In the genomic region with DNA sequence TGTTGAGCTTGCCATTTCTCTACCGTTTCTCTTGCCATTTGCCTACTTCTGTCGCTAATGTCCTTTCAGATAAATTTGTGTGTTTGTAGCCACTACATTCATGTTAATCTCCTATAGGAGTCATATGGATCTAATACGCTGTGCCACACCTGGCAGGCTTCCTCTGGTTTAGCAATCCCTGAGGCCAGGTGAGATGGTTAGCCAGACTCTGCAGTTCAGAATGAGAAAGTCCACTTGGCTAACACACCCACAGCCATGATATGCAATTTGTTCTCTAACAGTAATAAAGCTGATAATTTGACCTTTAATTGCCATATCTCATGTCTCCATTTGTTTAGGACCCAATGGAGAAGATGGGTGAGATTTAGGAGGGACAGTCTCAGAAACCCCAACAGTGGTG, we compare ENCODE assay signal across 20 cellular contexts.
DNase-seq lines count a peak whose midpoint lies in the region; ATAC-seq, FAIRE-seq and TF ChIP-seq lines count a peak whose summit lies in the region.
"Had no signal": no experiment of that assay in that cellular context is flagged by ENCODE, and none has a peak within 500 bp of the region (broad histone marks: within the 10 kb centered on the region; RNA-seq: fewer than 3 reads in every experiment).

No MANE protein-coding gene starts in this region.

- no peak overlapping the region for H3K4me3 ChIP-seq in liver (ENCODE audit: low read depth in 1 of 3, low read length in 3 of 3)
- H3K4me3 ChIP-seq in HepG2 (replicated peaks in 1 of 3; ENCODE audit: insufficient read depth in 1 of 3, low read depth in 2 of 3, low read length in 3 of 3): no peak overlapping the region
- no peak overlapping the region for H3K4me3 ChIP-seq in neural cell (ENCODE audit: low read length)
- H3K4me3 ChIP-seq: A549; BLaER1 treated with 17β-estradiol and CSF1 and Interleukin-3, amounts not matched to agents 10 nM and 100 nM; GM12878 had no signal

- H3K9ac ChIP-seq in liver (ENCODE audit: low read depth in 1 of 2, low read length in 2 of 2) (no peak overlapping the region), HepG2 (ENCODE audit: insufficient read depth, low read depth, low read length) (no peak overlapping the region), neural cell (ENCODE audit: low read length) (no peak overlapping the region)
- H3K9ac ChIP-seq: BLaER1 treated with 17β-estradiol and CSF1 and Interleukin-3, amounts not matched to agents 10 nM and 100 nM had no signal

- no peaks in the 10 kb centered on the region for H3K27me3 ChIP-seq in liver (ENCODE audit: control insufficient read depth in 4 of 4, insufficient read depth in 4 of 4, low read length in 3 of 4)
- H3K27me3 ChIP-seq in HepG2 (ENCODE audit: control insufficient read depth in 1 of 2, insufficient read depth in 2 of 2, low read length in 2 of 2): no peaks in the 10 kb centered on the region
- no peaks in the 10 kb centered on the region for H3K27me3 ChIP-seq in neural cell (ENCODE audit: insufficient read depth, low read depth, low read length)
- H3K27me3 ChIP-seq: BLaER1 treated with 17β-estradiol and CSF1 and Interleukin-3, amounts not matched to agents 10 nM and 100 nM had no signal

- DNase-seq in HepG2 (ENCODE audit: low spot score) (no peak), GDM1 (lab: John Stamatoyannopoulos, UW) (no peak), GM13977 (ENCODE audit: low spot score) (no peak)
- DNase-seq: AML-193; Caco-2; Calu3; CD4-positive, alpha-beta T cell; CD8-positive, alpha-beta T cell; DMS79 treated with DMSO at 0.1 percent for 48 hours had no signal

- ATAC-seq in HepG2: no peak
- ATAC-seq: A549; CD8-positive, alpha-beta T cell; GM12878 had no signal

- H3K4me1 ChIP-seq in liver (ENCODE audit: control insufficient read depth in 4 of 4, insufficient read depth in 4 of 4, low read length in 3 of 4): peaks cover 2 to 43% (median 20%) of the 10 kb centered on the region in 4 donors
- no peaks in the 10 kb centered on the region for H3K4me1 ChIP-seq in HepG2 (ENCODE audit: insufficient read depth, low read length)
- H3K4me1 ChIP-seq: A549, Caco-2 had no signal

- no peaks in the 10 kb centered on the region for H3K9me2 ChIP-seq in neural cell (ENCODE audit: insufficient read depth, low read length)

- in situ Hi-C loops in HepG2 (cut with HindIII; ENCODE audit: extremely low pct_ligation_motif_present, low pct_unique_long_range_greater_than_20kb) (no loop called here), GM13977 (cut with MboI; ENCODE audit: low pct_unique_long_range_greater_than_20kb, low sequenced_read_pairs, unreplicated experiment) (no loop called here)

- no peak for TF ChIP-seq CTCF in liver (IDR thresholded peaks at IDR 0.05; ENCODE audit: low read depth, low read length, missing input control)
- no peak for TF ChIP-seq CTCF in HepG2 (CRISPR knock-in tag; IDR thresholded peaks at IDR 0.05)
- no peak for TF ChIP-seq CTCF in neural cell (IDR thresholded peaks at IDR 0.05; ENCODE audit: poor library complexity, severe bottlenecking)
- TF ChIP-seq CTCF in GM13977 (IDR thresholded peaks at IDR 0.05; ENCODE audit: extremely low read depth, insufficient read depth, missing control alignments): no peak

- H3K36me3 ChIP-seq in liver (ENCODE audit: control insufficient read depth in 4 of 4, insufficient read depth in 3 of 4, low read depth in 1 of 4, low read length in 3 of 4): no peaks in the 10 kb centered on the region
- no peaks in the 10 kb centered on the region for H3K36me3 ChIP-seq in HepG2 (replicated peaks in 1 of 2; ENCODE audit: control insufficient read depth in 1 of 2, insufficient read depth in 2 of 2, low read length in 2 of 2)
- no peaks in the 10 kb centered on the region for H3K36me3 ChIP-seq in neural cell (ENCODE audit: insufficient read depth, low read length)
- H3K36me3 ChIP-seq: BLaER1 treated with 17β-estradiol and CSF1 and Interleukin-3, amounts not matched to agents 10 nM and 100 nM had no signal

- intact Hi-C loops in HepG2 (cut with micrococcal nuclease; ENCODE audit: unreplicated experiment): no loop called here

- H3K27ac ChIP-seq in liver (ENCODE audit: low read depth in 1 of 2, low read length in 2 of 2) (no peak overlapping the region), HepG2 (ENCODE audit: extremely low read length, insufficient read depth, low read length) (no peak overlapping the region), neural cell (ENCODE audit: low read length) (peak overlapping the region; percentile 44)
- H3K27ac ChIP-seq: 22Rv1; A549; BLaER1 treated with 17β-estradiol and CSF1 and Interleukin-3, amounts not matched to agents 10 nM and 100 nM; C4-2B had no signal

- H3K4me2 ChIP-seq in HepG2 (ENCODE audit: low read depth, low read length) (no peak overlapping the region), neural cell (ENCODE audit: low read length) (no peak overlapping the region)
- H3K4me2 ChIP-seq: A549 had no signal

- CTCF ChIA-PET in HepG2 (lab: Yijun Ruan, JAX; ENCODE audit: low intra/inter-chr PET ratio, low total read pairs): no interaction called here

- H2AFZ ChIP-seq in HepG2 (ENCODE audit: low read length) (no peak overlapping the region), neural cell (ENCODE audit: low read depth, low read length) (no peak overlapping the region)

- no peak for TF ChIP-seq RAD21 in liver (IDR thresholded peaks at IDR 0.05)
- no peak for TF ChIP-seq RAD21 in HepG2 (CRISPR knock-in tag; IDR thresholded peaks at IDR 0.05)
- no peak for TF ChIP-seq RAD21 in neural cell (conservative IDR thresholded peaks at IDR 0.05)

- H3K79me2 ChIP-seq in HepG2 (ENCODE audit: insufficient read depth, low read length): no peaks in the 10 kb centered on the region
- H3K79me2 ChIP-seq in neural cell (replicated peaks; ENCODE audit: insufficient read depth, low read length): no peaks in the 10 kb centered on the region

- TF ChIP-seq EP300 in HepG2 (IDR thresholded peaks at IDR 0.05; ENCODE audit: low read depth in 2 of 2, low read length in 2 of 2) (no peak), HepG2 (CRISPR knock-in tag; IDR thresholded peaks at IDR 0.05; ENCODE audit: borderline replicate concordance) (no peak), neural cell (conservative IDR thresholded peaks at IDR 0.05; ENCODE audit: poor library complexity, severe bottlenecking) (no peak)

- no peak for FAIRE-seq in HepG2 (lab: Jason Lieb, UNC)
- FAIRE-seq: A549, D721Med, G401.6, GM12878, GM12892, GM19239 had no signal

- TF ChIP-seq POLR2A in HepG2 (IDR thresholded peaks at IDR 0.05; ENCODE audit: insufficient read depth in 1 of 2, low read depth in 2 of 2, low read length in 2 of 2): no peak

- no peaks in the 10 kb centered on the region for H3K9me3 ChIP-seq in liver (ENCODE audit: control insufficient read depth in 4 of 4, low read length in 3 of 4)
- peaks cover 41% of the 10 kb centered on the region for H3K9me3 ChIP-seq in HepG2 (ENCODE audit: low read length)
- H3K9me3 ChIP-seq in neural cell (ENCODE audit: low read length): no peaks in the 10 kb centered on the region
- H3K9me3 ChIP-seq: A549; BLaER1 treated with 17β-estradiol and CSF1 and Interleukin-3, amounts not matched to agents 10 nM and 100 nM; Caco-2 had no signal

- POLR2A ChIA-PET in HepG2 (lab: Yijun Ruan, JAX): no interaction called here

- BruUV-seq in HepG2 (replicated peaks; lab: Mats Ljungman, UMichigan): no TSS peak

- H3F3A ChIP-seq in neural cell (ENCODE audit: insufficient read depth, low read length, poor library complexity, severe bottlenecking): no peaks in the 10 kb centered on the region

- 78% methylated on average over 3 of the region's 3 CpGs for WGBS in liver
- 3% methylated on average over 3 of the region's 3 CpGs for WGBS in HepG2 (ENCODE audit: low lambda C conversion rate)

- H4K20me1 ChIP-seq in HepG2 (ENCODE audit: insufficient read depth, low read length) (no peaks in the 10 kb centered on the region), neural cell (ENCODE audit: insufficient read depth) (no peaks in the 10 kb centered on the region)
- H4K20me1 ChIP-seq: BLaER1 treated with 17β-estradiol and CSF1 and Interleukin-3, amounts not matched to agents 10 nM and 100 nM had no signal

TF ChIP-seq in liver, 16 proteins besides CTCF, POLR2A, EP300 and RAD21 (continues in another document):
- TF ChIP-seq FOXA1 (IDR thresholded peaks at IDR 0.05) (no peak), GABPA (IDR thresholded peaks at IDR 0.05 in 1 of 2, conservative IDR thresholded peaks at IDR 0.05 in 1 of 2) (no peak)

TF ChIP-seq in HepG2, 621 proteins besides CTCF, POLR2A, EP300 and RAD21 (continues in another document):
- no peak for TF ChIP-seq ZNF776 (CRISPR knock-in tag; IDR thresholded peaks at IDR 0.05)
- no peak for TF ChIP-seq ATF1 (CRISPR knock-in tag; IDR thresholded peaks at IDR 0.05)
- TF ChIP-seq ZBTB7B (CRISPR knock-in tag; IDR thresholded peaks at IDR 0.05): no peak
- no peak for TF ChIP-seq ZFP36L1 (CRISPR knock-in tag; IDR thresholded peaks at IDR 0.05)
- TF ChIP-seq HOXD1 (CRISPR knock-in tag; IDR thresholded peaks at IDR 0.05): no peak
- no peak for TF ChIP-seq HOXA9 (CRISPR knock-in tag; IDR thresholded peaks at IDR 0.05; ENCODE audit: borderline replicate concordance)

TF ChIP-seq in neural cell, 6 proteins besides CTCF, POLR2A, EP300 and RAD21 (continues in another document):
- TF ChIP-seq POLR2AphosphoS5 (IDR thresholded peaks at IDR 0.05): no peak
- TF ChIP-seq, protein P1, sequence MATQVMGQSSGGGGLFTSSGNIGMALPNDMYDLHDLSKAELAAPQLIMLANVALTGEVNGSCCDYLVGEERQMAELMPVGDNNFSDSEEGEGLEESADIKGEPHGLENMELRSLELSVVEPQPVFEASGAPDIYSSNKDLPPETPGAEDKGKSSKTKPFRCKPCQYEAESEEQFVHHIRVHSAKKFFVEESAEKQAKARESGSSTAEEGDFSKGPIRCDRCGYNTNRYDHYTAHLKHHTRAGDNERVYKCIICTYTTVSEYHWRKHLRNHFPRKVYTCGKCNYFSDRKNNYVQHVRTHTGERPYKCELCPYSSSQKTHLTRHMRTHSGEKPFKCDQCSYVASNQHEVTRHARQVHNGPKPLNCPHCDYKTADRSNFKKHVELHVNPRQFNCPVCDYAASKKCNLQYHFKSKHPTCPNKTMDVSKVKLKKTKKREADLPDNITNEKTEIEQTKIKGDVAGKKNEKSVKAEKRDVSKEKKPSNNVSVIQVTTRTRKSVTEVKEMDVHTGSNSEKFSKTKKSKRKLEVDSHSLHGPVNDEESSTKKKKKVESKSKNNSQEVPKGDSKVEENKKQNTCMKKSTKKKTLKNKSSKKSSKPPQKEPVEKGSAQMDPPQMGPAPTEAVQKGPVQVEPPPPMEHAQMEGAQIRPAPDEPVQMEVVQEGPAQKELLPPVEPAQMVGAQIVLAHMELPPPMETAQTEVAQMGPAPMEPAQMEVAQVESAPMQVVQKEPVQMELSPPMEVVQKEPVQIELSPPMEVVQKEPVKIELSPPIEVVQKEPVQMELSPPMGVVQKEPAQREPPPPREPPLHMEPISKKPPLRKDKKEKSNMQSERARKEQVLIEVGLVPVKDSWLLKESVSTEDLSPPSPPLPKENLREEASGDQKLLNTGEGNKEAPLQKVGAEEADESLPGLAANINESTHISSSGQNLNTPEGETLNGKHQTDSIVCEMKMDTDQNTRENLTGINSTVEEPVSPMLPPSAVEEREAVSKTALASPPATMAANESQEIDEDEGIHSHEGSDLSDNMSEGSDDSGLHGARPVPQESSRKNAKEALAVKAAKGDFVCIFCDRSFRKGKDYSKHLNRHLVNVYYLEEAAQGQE (IDR thresholded peaks at IDR 0.05; ENCODE audit: borderline replicate concordance): no peak
- TF ChIP-seq TAF1 (IDR thresholded peaks at IDR 0.05; ENCODE audit: low read depth): no peak
- TF ChIP-seq EZH2 (IDR thresholded peaks at IDR 0.05; ENCODE audit: borderline replicate concordance, insufficient read depth, low read length, poor library complexity, severe bottlenecking): no peak
